Comparison of ENCODE assay signal across 8 cellular contexts in genomic region chr6:156953478-156954146, GRCh38.
DNase-seq lines count a peak whose midpoint lies in the region; ATAC-seq and TF ChIP-seq lines count a peak whose summit lies in the region.

No MANE protein-coding gene starts in this region.

- H3K36me3 ChIP-seq in brain microvascular endothelial cell (replicated peaks) (no peaks in the 10 kb centered on the region), stomach smooth muscle (ENCODE audit: control insufficient read depth in 2 of 2, insufficient read depth in 2 of 2, low read length in 2 of 2) (no peaks in the 10 kb centered on the region)

- peak; percentile 55 for ATAC-seq in GM19395 (IDR thresholded peaks at IDR 0.05; ENCODE audit: unreplicated experiment)
- no peak for ATAC-seq in HG03457 (IDR thresholded peaks at IDR 0.05; ENCODE audit: unreplicated experiment)

- no peaks in the 10 kb centered on the region for H3K9me3 ChIP-seq in stomach smooth muscle (ENCODE audit: control insufficient read depth in 2 of 2, low read length in 2 of 2)

- DNase-seq in AG20443 (ENCODE audit: low spot score) = peak; percentile 93
- DNase-seq in NCI-H2171 treated with DMSO at 0.1 percent for 48 hours (lab: John Stamatoyannopoulos, UW) = peak; percentile 89
- peak; percentile 98 for DNase-seq in brain microvascular endothelial cell
- DNase-seq in iris pigment epithelial cell (ENCODE audit: low read depth) = peak; percentile 98
- no peak for DNase-seq in NCI-H446 (lab: John Stamatoyannopoulos, UW)

- peaks cover 44% of the 10 kb centered on the region for H3K4me1 ChIP-seq in stomach smooth muscle (ENCODE audit: control insufficient read depth, insufficient read depth, low read length)

- peak; percentile 43 for TF ChIP-seq CTCF in brain microvascular endothelial cell (IDR thresholded peaks at IDR 0.05; ENCODE audit: low read depth, low read length, missing control alignments)

- H3K27me3 ChIP-seq in brain microvascular endothelial cell (replicated peaks) = no peaks in the 10 kb centered on the region
- no peaks in the 10 kb centered on the region for H3K27me3 ChIP-seq in stomach smooth muscle (ENCODE audit: control insufficient read depth in 1 of 2, insufficient read depth in 2 of 2, low read length in 2 of 2)

- H3K9ac ChIP-seq in stomach smooth muscle (ENCODE audit: low read length in 2 of 2) = no peak overlapping the region

- H3K4me3 ChIP-seq in brain microvascular endothelial cell (ENCODE audit: low read depth, low read length) (no peak overlapping the region), stomach smooth muscle (ENCODE audit: low read length in 2 of 2) (peak overlapping the region in 1 of 2 donors; percentile 47)

- H3K27ac ChIP-seq in brain microvascular endothelial cell (peak overlapping the region; percentile 80), stomach smooth muscle (ENCODE audit: low read length) (peak overlapping the region; percentile 53)

- in situ Hi-C loops in brain microvascular endothelial cell (cut with HindIII; ENCODE audit: low pct_ligation_motif_present, low sequenced_read_pairs) = no loop called here

Comparison
In these comparisons a context has a peak if more than half of its experiments do, and no peak if none do; other contexts are left out.
1. DNase-seq: peak in AG20443 (single experiment), NCI-H2171 treated with DMSO at 0.1 percent for 48 hours (single experiment), brain microvascular endothelial cell (single experiment) and iris pigment epithelial cell (single experiment); none in NCI-H446 (0 of 2).